Comparison of ENCODE assay signal across 1 cellular context in genomic region chr4:121717680-121718237, GRCh38.
TF ChIP-seq lines count a peak whose summit lies in the region.

No MANE protein-coding gene starts in this region.

TF ChIP-seq in GM23338, 12 proteins besides CTCF, POLR2A, EP300 and RAD21:
- TF ChIP-seq STAT1 (IDR thresholded peaks at IDR 0.05; ENCODE audit: unreplicated experiment) (no peak), EZH2phosphoT487 (IDR thresholded peaks at IDR 0.05; ENCODE audit: unreplicated experiment) (no peak), NANOG (IDR thresholded peaks at IDR 0.05; ENCODE audit: borderline replicate concordance) (no peak), POLR2AphosphoS5 (IDR thresholded peaks at IDR 0.05; ENCODE audit: low read depth) (no peak), ZNF331 (CRISPR knock-in tag; IDR thresholded peaks at IDR 0.05; ENCODE audit: low read depth) (no peak), EZH2 (IDR thresholded peaks at IDR 0.05; ENCODE audit: low read depth, unreplicated experiment) (no peak), CREB1 (CRISPR knock-in tag; IDR thresholded peaks at IDR 0.05; ENCODE audit: low read depth) (no peak), ETS1 (IDR thresholded peaks at IDR 0.05) (no peak), JUNB (IDR thresholded peaks at IDR 0.05; ENCODE audit: unreplicated experiment) (no peak), ZNF114 (CRISPR knock-in tag; IDR thresholded peaks at IDR 0.05) (no peak)
